ENCODE assay signal across 14 cellular contexts in genomic region chr1:21930629-21931170, GRCh38. TPM values are rescaled to one million over a fixed set of nuclear protein-coding genes. Genes with fewer than 3 reads are reported as not detected.
A peak's percentile ranks its signal among the peaks of the same experiment; 100 is the strongest.
DNase-seq lines count a peak whose midpoint lies in the region; ATAC-seq and TF ChIP-seq lines count a peak whose summit lies in the region.
"Had no signal": no experiment of that assay in that cellular context is flagged by ENCODE, and none has a peak within 500 bp of the region (broad histone marks: within the 10 kb centered on the region; RNA-seq: fewer than 3 reads in every experiment).

No MANE protein-coding gene starts in this region.

- no peak for TF ChIP-seq EP300 in transverse colon (IDR thresholded peaks at IDR 0.05; ENCODE audit: low read depth)

- H3K36me3 Mint-ChIP-seq in nephron (ENCODE audit: low read depth), result peaks cover 6% of the 10 kb centered on the region

- H3K27me3 ChIP-seq in Panc1 (ENCODE audit: control insufficient read depth, insufficient read depth, low read length), result no peaks in the 10 kb centered on the region
- H3K27me3 ChIP-seq in duodenal mucosa (ENCODE audit: control insufficient read depth in 1 of 2, insufficient read depth in 2 of 2, low read length in 2 of 2), result no peaks in the 10 kb centered on the region
- H3K27me3 ChIP-seq in transverse colon, result no peaks in the 10 kb centered on the region

- peaks cover 61% of the 10 kb centered on the region for H3K4me1 Mint-ChIP-seq in nephron

- TF ChIP-seq CTCF in Panc1 (IDR thresholded peaks at IDR 0.05) (no peak), nephron (IDR thresholded peaks at IDR 0.05; ENCODE audit: unreplicated experiment in 3 of 3) (no peak), transverse colon (IDR thresholded peaks at IDR 0.05) (no peak)

- BruUV-seq in Panc1 (replicated peaks; lab: Mats Ljungman, UMichigan), result no TSS peak

- POLR2A ChIA-PET in Panc1 (lab: Charles Lee), result interaction anchor here (0.6 kb wide), 1 partner anchor 36 kb away, joined by 3 read pairs; no protein-coding TSS in a partner anchor

- H3K4me3 ChIP-seq in Panc1 (ENCODE audit: low read depth in 2 of 2, low read length in 2 of 2), result peak overlapping the region in 1 of 2 experiments; percentile 17; a peak in 1 of 4 replicates
- H3K4me3 ChIP-seq in duodenal mucosa (ENCODE audit: low read depth in 1 of 2, low read length in 2 of 2), result no peak overlapping the region
- H3K4me3 ChIP-seq in transverse colon, result no peak overlapping the region

- 81 to 93% methylated on average over 3 to 6 of the region's 6 CpGs for WGBS in transverse colon (ENCODE audit: low coverage in 1 of 2), 2 donors

- CTCF ChIA-PET in Panc1 (lab: Charles Lee), result no interaction called here

- no peaks in the 10 kb centered on the region for H3K27me3 Mint-ChIP-seq in nephron (ENCODE audit: low read depth)

- peak overlapping the region in 2 of 3 experiments; percentile 27 to 28 for H3K27ac Mint-ChIP-seq in nephron

- H3K9ac ChIP-seq in duodenal mucosa (ENCODE audit: low read depth in 1 of 2, low read length in 2 of 2), result peak overlapping the region in 1 of 2 donors; percentile 29

- DNase-seq in Panc1 (ENCODE audit: low read depth, low spot score), result no peak
- DNase-seq in transverse colon, result no peak
- no peak for DNase-seq in SW480 (ENCODE audit: low spot score)
- DNase-seq in islet precursor cell, result no peak
- no peak for DNase-seq in NCI-H1048 (lab: John Stamatoyannopoulos, UW)
- DNase-seq: activated CD4-positive, alpha-beta T cell treated with anti-CD3 and anti-CD28 coated beads, Interleukin-2, amount 50 U/mL, for 1 hour; COR-L47; GOT3; NCI-H1930; T-helper 1 cell had no signal

- no peak for TF ChIP-seq POLR2A in transverse colon (IDR thresholded peaks at IDR 0.05)

- ATAC-seq in Panc1, result no peak

- H3K4me1 ChIP-seq in Panc1 (ENCODE audit: control insufficient read depth, insufficient read depth, low read length) (peaks cover 70% of the 10 kb centered on the region), duodenal mucosa (ENCODE audit: control insufficient read depth in 1 of 2, insufficient read depth in 2 of 2, low read length in 2 of 2) (peaks cover 67 to 74% of the 10 kb centered on the region in 2 donors), transverse colon (peaks cover 65 to 98% (median 85%) of the 10 kb centered on the region in 4 donors)

- in situ Hi-C loops in Panc1 (cut with HindIII; ENCODE audit: low pct_unique_long_range_greater_than_20kb, low sequenced_read_pairs) (no loop called here), transverse colon (cut with MboI; ENCODE audit: low pct_ligation_motif_present in 1 of 4, low pct_unique_long_range_greater_than_20kb in 1 of 4, low sequenced_read_pairs in 3 of 4) (no loop called here)

- H3K36me3 ChIP-seq in Panc1 (ENCODE audit: control insufficient read depth, insufficient read depth, low read length) (no peaks in the 10 kb centered on the region), duodenal mucosa (ENCODE audit: control insufficient read depth in 1 of 2, insufficient read depth in 2 of 2, low read length in 2 of 2) (no peaks in the 10 kb centered on the region), transverse colon (no peaks in the 10 kb centered on the region)

- no peaks in the 10 kb centered on the region for H3K9me3 ChIP-seq in Panc1 (ENCODE audit: control insufficient read depth, insufficient read depth, low read depth, low read length)
- H3K9me3 ChIP-seq in duodenal mucosa (ENCODE audit: control insufficient read depth in 1 of 2, low read length in 2 of 2), result no peaks in the 10 kb centered on the region
- no peaks in the 10 kb centered on the region for H3K9me3 ChIP-seq in transverse colon

- no peak overlapping the region for H3K4me3 Mint-ChIP-seq in nephron

- intact Hi-C loops in Panc1 (cut with micrococcal nuclease; ENCODE audit: unreplicated experiment), result no loop called here
- intact Hi-C loops in transverse colon (cut with DNase I; ENCODE audit: low total_unique reads), result loop anchor here (2.0 kb wide), 1 partner anchor 18 kb away; no protein-coding TSS in a partner anchor

- H3K27ac ChIP-seq in Panc1 (ENCODE audit: low read length), result peak overlapping the region; percentile 95
- H3K27ac ChIP-seq in duodenal mucosa (ENCODE audit: low read depth, low read length), result peak overlapping the region; percentile 76
- H3K27ac ChIP-seq in transverse colon, result peak overlapping the region; percentile 93 to 98 (median 94)

- H3K9me3 Mint-ChIP-seq in nephron, result no peaks in the 10 kb centered on the region

RNA-seq across cellular contexts. Expression of gene HSPG2, which starts 6.4 kb away (rescaled TPM):
- total RNA-seq in Panc1 (2021; ENCODE audit: unreplicated experiment) (171 TPM), transverse colon (100 to 1,000 TPM; 107 to 343 (median 228) TPM)
- polyA plus RNA-seq in Panc1 (2012; ENCODE audit: insufficient read length), result 324 TPM

RNA-seq across cellular contexts. Expression of gene CELA3B, which starts 46.1 kb away (rescaled TPM):
- total RNA-seq in Panc1 (2021; ENCODE audit: unreplicated experiment) (3.4 TPM), transverse colon (not detected)
- polyA plus RNA-seq in Panc1 (2012; ENCODE audit: insufficient read length), result not detected
- total RNA-seq: frontal cortex, lower leg skin had no signal
